27 cellular contexts compared by ENCODE assay signal in the genomic region with DNA sequence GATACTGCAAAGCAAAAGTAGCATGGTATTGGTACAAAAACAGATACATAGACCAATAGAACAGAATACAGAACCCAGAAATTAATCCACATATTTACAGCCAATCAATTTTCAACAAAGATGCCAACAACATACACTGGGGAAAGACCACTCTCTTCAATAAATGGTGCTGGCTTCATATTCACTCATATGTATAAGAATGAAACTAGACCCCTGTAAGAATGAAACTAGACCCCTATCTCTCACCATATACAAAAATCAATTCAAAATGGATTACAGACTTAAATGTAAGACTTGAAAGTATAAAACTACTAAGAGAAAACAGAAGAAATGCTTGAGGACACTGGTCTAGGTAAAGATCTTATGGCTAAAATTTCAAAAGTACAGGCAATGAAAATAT. TPM values are rescaled to one million over a fixed set of nuclear protein-coding genes. Genes with fewer than 3 reads are reported as not detected.
DNase-seq lines count a peak whose midpoint lies in the region; ATAC-seq and TF ChIP-seq lines count a peak whose summit lies in the region.
"Had no signal": no experiment of that assay in that cellular context is flagged by ENCODE, and none has a peak within 500 bp of the region (broad histone marks: within the 10 kb centered on the region; RNA-seq: fewer than 3 reads in every experiment).

No MANE protein-coding gene starts in this region.

- H3K27me3 Mint-ChIP-seq in activated T-cell treated with anti-CD3 and anti-CD28 coated beads, Interleukin-2, amount 50 U/mL, for 24 hours: no peaks in the 10 kb centered on the region
- no peaks in the 10 kb centered on the region for H3K27me3 Mint-ChIP-seq in CD4-positive, alpha-beta memory T cell
- H3K27me3 Mint-ChIP-seq in T-cell (no peaks in the 10 kb centered on the region), memory B cell (no peaks in the 10 kb centered on the region), nephron progenitor cell (ENCODE audit: low read depth, poor library complexity) (peaks cover 16% of the 10 kb centered on the region)

- H3K4me1 ChIP-seq in CD4-positive, alpha-beta memory T cell (ENCODE audit: insufficient read depth, low read length): peaks cover 18% of the 10 kb centered on the region
- H3K4me1 ChIP-seq in tibial artery: no peaks in the 10 kb centered on the region
- H3K4me1 ChIP-seq: left ventricle myocardium inferior, upper lobe of right lung had no signal

- H3K36me3 Mint-ChIP-seq in activated T-cell treated with anti-CD3 and anti-CD28 coated beads, Interleukin-2, amount 50 U/mL, for 24 hours (ENCODE audit: low read depth): peaks cover 8% of the 10 kb centered on the region
- H3K36me3 Mint-ChIP-seq in CD4-positive, alpha-beta memory T cell: peaks cover 15 to 23% of the 10 kb centered on the region in 2 donors
- H3K36me3 Mint-ChIP-seq in T-cell (peaks cover 23% of the 10 kb centered on the region), memory B cell (peaks cover 67% of the 10 kb centered on the region), nephron progenitor cell (ENCODE audit: low read depth) (no peaks in the 10 kb centered on the region)

- H3K27me3 ChIP-seq in CD4-positive, alpha-beta memory T cell (ENCODE audit: insufficient read depth, low read length): no peaks in the 10 kb centered on the region
- H3K27me3 ChIP-seq in tibial artery: no peaks in the 10 kb centered on the region
- H3K27me3 ChIP-seq: BLaER1, ovary, upper lobe of right lung had no signal

- POLR2A ChIA-PET in CD4-positive, alpha-beta memory T cell (lab: Charles Lee; ENCODE audit: partially characterized antibody): no interaction called here
- POLR2A ChIA-PET in T-cell (lab: Charles Lee): interaction anchor here in 1 of 2 donors (0.7 kb wide), 1 partner anchor 709 kb away, joined by 3 read pairs; no protein-coding TSS in a partner anchor

- peaks cover 7 to 9% of the 10 kb centered on the region in 2 donors for H3K9me3 ChIP-seq in CD4-positive, alpha-beta memory T cell (ENCODE audit: control insufficient read depth in 1 of 2, low read length in 2 of 2)
- H3K9me3 ChIP-seq in tibial artery: peaks cover 0 to 15% (median 0%) of the 10 kb centered on the region in 3 donors
- H3K9me3 ChIP-seq: ovary, upper lobe of right lung had no signal

- no peak for DNase-seq in activated T-cell treated with anti-CD3 and anti-CD28 coated beads, Interleukin-2, amount 50 U/mL, for 24 hours
- DNase-seq in activated T-cell treated with anti-CD3 and anti-CD28 coated beads for 4 hours (no peak), T-cell (no peak), memory B cell (ENCODE audit: low spot score in 2 of 2) (no peak), DMS79 (lab: John Stamatoyannopoulos, UW) (no peak), tibial artery (no peak), nephron progenitor cell (no peak)
- no peak for DNase-seq in CD4-positive, alpha-beta memory T cell
- DNase-seq: activated CD4-positive, alpha-beta T cell treated with anti-CD3 and anti-CD28 coated beads, Interleukin-2, amount 50 U/mL, for 4 hours; effector CD4-positive, alpha-beta T cell; islet precursor cell; KG1; left ventricle myocardium inferior; NCI-H1417 treated with DMSO at 0.1 percent for 48 hours; NCI-H2081; NCI-H748 treated with DMSO at 0.1 percent for 48 hours; ovary; upper lobe of right lung; WERI-Rb-1 had no signal

- peaks cover 23% of the 10 kb centered on the region for H3K4me1 Mint-ChIP-seq in activated T-cell treated with anti-CD3 and anti-CD28 coated beads, Interleukin-2, amount 50 U/mL, for 24 hours (ENCODE audit: low read depth)
- peaks cover 18 to 26% (median 24%) of the 10 kb centered on the region in 4 donors for H3K4me1 Mint-ChIP-seq in CD4-positive, alpha-beta memory T cell
- H3K4me1 Mint-ChIP-seq in T-cell (peaks cover 20 to 27% (median 22%) of the 10 kb centered on the region in 3 donors), memory B cell (peaks cover 28% of the 10 kb centered on the region), nephron progenitor cell (peaks cover 11% of the 10 kb centered on the region)
- H3K4me1 Mint-ChIP-seq: mesothelial cell of epicardium had no signal

- H3K27ac ChIP-seq in CD4-positive, alpha-beta memory T cell (ENCODE audit: low read depth, low read length): no peak overlapping the region
- no peak overlapping the region for H3K27ac ChIP-seq in tibial artery
- H3K27ac ChIP-seq: BLaER1, left ventricle myocardium inferior, ovary, SK-N-MC, upper lobe of right lung, WERI-Rb-1 had no signal

- H3K4me3 ChIP-seq in CD4-positive, alpha-beta memory T cell (ENCODE audit: low read length in 2 of 2): no peak overlapping the region
- H3K4me3 ChIP-seq in tibial artery: no peak overlapping the region
- H3K4me3 ChIP-seq: BLaER1, left ventricle myocardium inferior, ovary, SK-N-MC, upper lobe of right lung had no signal

- ATAC-seq in T-cell (replicated peaks in 1 of 4): no peak
- ATAC-seq in memory B cell (ENCODE audit: low read depth): no peak
- ATAC-seq: upper lobe of right lung had no signal

- no peak overlapping the region for H3K4me3 Mint-ChIP-seq in activated T-cell treated with anti-CD3 and anti-CD28 coated beads, Interleukin-2, amount 50 U/mL, for 24 hours
- H3K4me3 Mint-ChIP-seq in CD4-positive, alpha-beta memory T cell: peak overlapping the region in 5 of 8 donors; percentile 31 to 78 (median 70)
- H3K4me3 Mint-ChIP-seq in T-cell (peak overlapping the region; percentile 0 to 50 (median 0)), memory B cell (no peak overlapping the region), nephron progenitor cell (no peak overlapping the region)
- H3K4me3 Mint-ChIP-seq: mesothelial cell of epicardium had no signal

- CTCF ChIA-PET in CD4-positive, alpha-beta memory T cell (lab: Charles Lee; ENCODE audit: partially characterized antibody): interaction anchor here (0.6 kb wide), 1 partner anchor 78 kb away, joined by 4 read pairs; no protein-coding TSS in a partner anchor
- CTCF ChIA-PET in T-cell (lab: Charles Lee): no interaction called here

- intact Hi-C loops in CD4-positive, alpha-beta memory T cell (cut with micrococcal nuclease): no loop called here
- intact Hi-C loops in tibial artery (cut with DNase I; ENCODE audit: low total_unique reads): no loop called here

- H3K9me3 Mint-ChIP-seq in activated T-cell treated with anti-CD3 and anti-CD28 coated beads, Interleukin-2, amount 50 U/mL, for 24 hours: peaks cover 19% of the 10 kb centered on the region
- peaks cover 5 to 34% (median 20%) of the 10 kb centered on the region in 8 donors for H3K9me3 Mint-ChIP-seq in CD4-positive, alpha-beta memory T cell
- H3K9me3 Mint-ChIP-seq in T-cell (peaks cover 13 to 16% (median 14%) of the 10 kb centered on the region in 3 donors), memory B cell (peaks cover 27% of the 10 kb centered on the region), nephron progenitor cell (peaks cover 39% of the 10 kb centered on the region)

- TF ChIP-seq CTCF in tibial artery (IDR thresholded peaks at IDR 0.05) (no peak), nephron progenitor cell (IDR thresholded peaks at IDR 0.05) (no peak)

- no peaks in the 10 kb centered on the region for H3K36me3 ChIP-seq in CD4-positive, alpha-beta memory T cell (ENCODE audit: insufficient read depth, low read length)
- no peaks in the 10 kb centered on the region for H3K36me3 ChIP-seq in tibial artery
- H3K36me3 ChIP-seq: BLaER1, left ventricle myocardium inferior, ovary, upper lobe of right lung, WERI-Rb-1 had no signal

- H3K27ac Mint-ChIP-seq in activated T-cell treated with anti-CD3 and anti-CD28 coated beads, Interleukin-2, amount 50 U/mL, for 24 hours: peak overlapping the region; percentile 50
- peak overlapping the region; percentile 5 to 82 (median 47) for H3K27ac Mint-ChIP-seq in CD4-positive, alpha-beta memory T cell
- H3K27ac Mint-ChIP-seq in T-cell (peak overlapping the region; percentile 50 to 71), memory B cell (peak overlapping the region; percentile 83), nephron progenitor cell (no peak overlapping the region)
- H3K27ac Mint-ChIP-seq: mesothelial cell of epicardium had no signal

RNA-seq across cellular contexts. Expression of gene TLR6, which starts 19.3 kb away (rescaled TPM):
- total RNA-seq in CD4-positive, alpha-beta memory T cell: 1 to 10 TPM; 7.3 to 7.7 TPM
- under 1 TPM; 0.03 to 0.89 TPM for polyA plus RNA-seq in CD4-positive, alpha-beta memory T cell
- 1 to 10 TPM; 2.3 to 7.7 (median 3.2) TPM for total RNA-seq in T-cell
- polyA plus RNA-seq: neural cell had no signal

RNA-seq across cellular contexts. Expression of gene FAM114A1, which starts 30.3 kb away (rescaled TPM):
- total RNA-seq in CD4-positive, alpha-beta memory T cell: under 1 TPM; 0.09 to 0.44 TPM
- under 1 TPM in 1 of 2 donors, not detected in 1; 0.64 TPM for polyA plus RNA-seq in CD4-positive, alpha-beta memory T cell
- under 1 TPM in 4 of 5 donors, not detected in 1; 0.35 to 0.79 (median 0.39) TPM for total RNA-seq in T-cell
- polyA plus RNA-seq: neural cell had no signal

RNA-seq across cellular contexts. Expression of gene TLR1, which starts 32.7 kb away (rescaled TPM):
- total RNA-seq in CD4-positive, alpha-beta memory T cell: 10 to 100 TPM; 20.6 to 24.3 TPM
- 10 to 100 TPM; 16.2 to 19.2 TPM for polyA plus RNA-seq in CD4-positive, alpha-beta memory T cell
- total RNA-seq in T-cell: 10 to 100 TPM; 10.4 to 26.0 (median 18.0) TPM
- polyA plus RNA-seq: neural cell had no signal

RNA-seq across cellular contexts. Expression of gene TLR10, which starts 54.5 kb away (rescaled TPM):
- under 1 TPM; 0.20 to 0.28 TPM for total RNA-seq in CD4-positive, alpha-beta memory T cell
- 1 to 10 TPM in 1 of 2 donors, not detected in 1; 1.1 TPM for polyA plus RNA-seq in CD4-positive, alpha-beta memory T cell
- total RNA-seq in T-cell: 1 to 10 TPM in 2 of 5 donors, under 1 TPM in 3; 0.47 to 2.6 (median 0.96) TPM
- total RNA-seq: bronchial epithelial cell, Daoy, epithelial cell of proximal tubule, left ventricle myocardium inferior, mesothelial cell of epicardium, renal cortical epithelial cell had no signal

Comparison
In these comparisons a context has a peak if more than half of its experiments do, and no peak if none do; other contexts are left out.
1. H3K4me3 Mint-ChIP-seq: peak in CD4-positive, alpha-beta memory T cell (5 of 8) and T-cell (3 of 3); none in activated T-cell treated with anti-CD3 and anti-CD28 coated beads, Interleukin-2, amount 50 U/mL, for 24 hours (single experiment), memory B cell (single experiment) and nephron progenitor cell (single experiment).